8 cellular contexts compared by ENCODE assay signal in genomic region chr1:207752456-207753132, GRCh38. TPM values are rescaled to one million over a fixed set of nuclear protein-coding genes. Genes with fewer than 3 reads are reported as not detected.
DNase-seq lines count a peak whose midpoint lies in the region; ATAC-seq and TF ChIP-seq lines count a peak whose summit lies in the region.

No MANE protein-coding gene starts in this region.

- peaks cover 46% of the 10 kb centered on the region for H3K4me1 Mint-ChIP-seq in Caco-2 (ENCODE audit: low read depth, unreplicated experiment)
- H3K4me1 Mint-ChIP-seq in WTC11 = peaks cover 67% of the 10 kb centered on the region
- H3K4me1 Mint-ChIP-seq in endothelial cell (ENCODE audit: unreplicated experiment) = peaks cover 43% of the 10 kb centered on the region

- peak overlapping the region; percentile 93 for H3K4me3 Mint-ChIP-seq in Caco-2 (ENCODE audit: unreplicated experiment)
- H3K4me3 Mint-ChIP-seq in WTC11 = peak overlapping the region; percentile 99
- peak overlapping the region; percentile 100 for H3K4me3 Mint-ChIP-seq in endothelial cell (ENCODE audit: unreplicated experiment)

- intact Hi-C loops in Caco-2 (cut with micrococcal nuclease; ENCODE audit: unreplicated experiment) = loop anchor here (1.0 kb wide), 1 partner anchor 45 kb away; no protein-coding TSS in a partner anchor

- peaks cover 29% of the 10 kb centered on the region for H3K36me3 Mint-ChIP-seq in Caco-2 (ENCODE audit: insufficient read depth, unreplicated experiment)
- H3K36me3 Mint-ChIP-seq in WTC11 = peaks cover 16% of the 10 kb centered on the region
- peaks cover 5% of the 10 kb centered on the region for H3K36me3 Mint-ChIP-seq in endothelial cell (ENCODE audit: low read depth, unreplicated experiment)

- H3K36me3 ChIP-seq in Caco-2 (ENCODE audit: control insufficient read depth, insufficient read depth, low read length) (no peaks in the 10 kb centered on the region), muscle layer of duodenum (ENCODE audit: control insufficient read depth in 1 of 2, insufficient read depth in 2 of 2, low read length in 2 of 2) (peaks cover 5 to 8% of the 10 kb centered on the region in 2 donors)

- H3K9me3 ChIP-seq in Caco-2 (no peaks in the 10 kb centered on the region), muscle layer of duodenum (ENCODE audit: control insufficient read depth in 1 of 2, low read length in 2 of 2) (no peaks in the 10 kb centered on the region)

- H3K9me3 Mint-ChIP-seq in Caco-2 (ENCODE audit: unreplicated experiment) = no peaks in the 10 kb centered on the region
- H3K9me3 Mint-ChIP-seq in WTC11 = peaks cover 5% of the 10 kb centered on the region; the same call in 1 of the 2 replicates
- H3K9me3 Mint-ChIP-seq in endothelial cell (ENCODE audit: unreplicated experiment) = no peaks in the 10 kb centered on the region

- H3K27me3 ChIP-seq in Caco-2 (replicated peaks; ENCODE audit: control insufficient read depth, insufficient read depth, low read length) = no peaks in the 10 kb centered on the region
- no peaks in the 10 kb centered on the region for H3K27me3 ChIP-seq in HL-60 (ENCODE audit: insufficient read depth, poor library complexity, severe bottlenecking)
- no peaks in the 10 kb centered on the region for H3K27me3 ChIP-seq in muscle layer of duodenum (ENCODE audit: low read depth, low read length)

- peak; percentile 52 to 73 for DNase-seq in Caco-2
- DNase-seq in GM20000 (ENCODE audit: low spot score) = peak; percentile 32
- DNase-seq in HL-60 (ENCODE audit: low read depth in 1 of 2, low spot score in 1 of 2) = peak; percentile 30 to 56
- peak; percentile 29 for DNase-seq in WTC11 (ENCODE audit: low spot score)
- peak; percentile 15 for DNase-seq in endothelial cell (ENCODE audit: low spot score)
- no peak for DNase-seq in NCI-H1048 (lab: John Stamatoyannopoulos, UW)

- H3K27ac ChIP-seq in HL-60 (replicated peaks) = peak overlapping the region; percentile 85
- H3K27ac ChIP-seq in muscle layer of duodenum (ENCODE audit: low read length) = peak overlapping the region; percentile 94
- peak overlapping the region; percentile 74 for H3K27ac ChIP-seq in temporal lobe (ENCODE audit: low read depth, low read length)

- POLR2A ChIA-PET in Caco-2 (lab: Charles Lee) (interaction anchor here (0.6 kb wide), 1 partner anchor 46 kb away, joined by 5 read pairs; no protein-coding TSS in a partner anchor), WTC11 (lab: Charles Lee) (interaction anchor here (0.6 kb wide), 1 partner anchor 1448 kb away, joined by 3 read pairs; no protein-coding TSS in a partner anchor)

- H3K4me3 ChIP-seq in Caco-2 (ENCODE audit: low read depth, low read length) (peak overlapping the region; percentile 90), HL-60 (replicated peaks; ENCODE audit: insufficient read depth, low read length) (peak overlapping the region; percentile 89), muscle layer of duodenum (ENCODE audit: low read depth in 1 of 2, low read length in 2 of 2) (peak overlapping the region; percentile 88 to 98)

- H3K27ac Mint-ChIP-seq in Caco-2 (ENCODE audit: unreplicated experiment) (peak overlapping the region; percentile 95), WTC11 (peak overlapping the region; percentile 95), endothelial cell (ENCODE audit: unreplicated experiment) (peak overlapping the region; percentile 93)

- CTCF ChIA-PET in Caco-2 (lab: Charles Lee) = interaction anchor here (0.7 to 3.7 kb wide), 4 partner anchors 44 to 1992 kb away, joined by 3 to 19 read pairs (median 4); no protein-coding TSS in a partner anchor
- CTCF ChIA-PET in WTC11 (lab: Charles Lee) = interaction anchor here (0.6 to 2.1 kb wide), 6 partner anchors 41 to 1245 kb away, joined by 3 to 9 read pairs (median 4); no protein-coding TSS in a partner anchor

- H3K4me1 ChIP-seq in Caco-2 = peaks cover 63% of the 10 kb centered on the region
- H3K4me1 ChIP-seq in muscle layer of duodenum (ENCODE audit: control insufficient read depth in 1 of 2, insufficient read depth in 2 of 2, low read length in 2 of 2) = peaks cover 0 to 35% of the 10 kb centered on the region in 2 donors

- peak; percentile 12 for ATAC-seq in WTC11

- TF ChIP-seq CTCF in Caco-2 (IDR thresholded peaks at IDR 0.05; ENCODE audit: insufficient read depth in 1 of 2, low read depth in 1 of 2, low read length in 1 of 2, severe bottlenecking in 1 of 2, unreplicated experiment in 1 of 2) (no peak), GM20000 (IDR thresholded peaks at IDR 0.05; ENCODE audit: extremely low read depth, missing control alignments) (no peak), HL-60 (IDR thresholded peaks at IDR 0.05; ENCODE audit: insufficient read depth, low read length) (no peak), WTC11 (IDR thresholded peaks at IDR 0.05) (no peak), endothelial cell (IDR thresholded peaks at IDR 0.05; ENCODE audit: unreplicated experiment) (no peak)

- BruUV-seq in Caco-2 (replicated peaks; lab: Mats Ljungman, UMichigan) = TSS peak; percentile 42

- H3K27me3 Mint-ChIP-seq in Caco-2 (ENCODE audit: insufficient read depth, unreplicated experiment) (no peaks in the 10 kb centered on the region), WTC11 (ENCODE audit: low read depth) (no peaks in the 10 kb centered on the region), endothelial cell (ENCODE audit: unreplicated experiment) (peaks cover 5% of the 10 kb centered on the region)

TF ChIP-seq in WTC11, 78 proteins besides CTCF, POLR2A, EP300 and RAD21:
- TF ChIP-seq FOXP4 (CRISPR knock-in tag; IDR thresholded peaks at IDR 0.05) (0 out of 2 replicates have a peak, but pooled peaks have one; percentile 3), AFF4 (CRISPR knock-in tag; IDR thresholded peaks at IDR 0.05; ENCODE audit: borderline replicate concordance) (no peak), FOXP1 (CRISPR knock-in tag; IDR thresholded peaks at IDR 0.05; ENCODE audit: borderline replicate concordance) (peak; percentile 9; the same call in 1 of the 2 replicates), ZNF232 (CRISPR knock-in tag; IDR thresholded peaks at IDR 0.05) (peak; percentile 29; the same call in 1 of the 2 replicates)

RNA-seq across cellular contexts. Expression of gene CD46, which starts 0.7 kb away (rescaled TPM):
- total RNA-seq in Caco-2 (2022) = 152 and 166 TPM in 2 replicates
- 138 to 150 TPM (median 147 TPM) in 3 replicates for total RNA-seq in WTC11 (2021)
- total RNA-seq in endothelial cell (ENCODE audit: unreplicated experiment) = 116 TPM
- total RNA-seq in temporal lobe = 67.9 TPM
